12 cellular contexts compared by ENCODE assay signal in the genomic region with DNA sequence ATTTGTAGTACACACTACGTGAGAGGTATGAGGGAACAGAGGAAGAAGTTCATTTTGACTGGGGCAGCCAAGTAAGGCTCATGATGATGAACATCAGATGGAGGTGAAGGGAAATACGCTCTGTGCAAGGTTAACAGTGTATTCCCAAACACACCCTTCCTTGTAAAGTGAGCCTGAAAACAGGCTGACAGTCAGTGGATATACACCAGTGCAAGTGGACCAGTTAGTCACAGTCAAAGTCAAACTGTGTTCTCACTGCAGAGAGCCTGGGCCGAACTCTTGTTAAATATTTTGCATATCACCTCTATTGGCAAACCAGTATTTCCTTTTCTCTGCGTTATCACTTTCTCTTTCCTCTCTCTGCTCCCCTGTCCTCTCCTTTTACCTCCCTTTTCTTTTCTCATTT. TPM values are rescaled to one million over a fixed set of nuclear protein-coding genes. Genes with fewer than 3 reads are reported as not detected.
A peak's percentile ranks its signal among the peaks of the same experiment; 100 is the strongest.
DNase-seq lines count a peak whose midpoint lies in the region; ATAC-seq and TF ChIP-seq lines count a peak whose summit lies in the region.
"Had no signal": no experiment of that assay in that cellular context is flagged by ENCODE, and none has a peak within 500 bp of the region (broad histone marks: within the 10 kb centered on the region; RNA-seq: fewer than 3 reads in every experiment).

No MANE protein-coding gene starts in this region.

- H3F3A ChIP-seq in SU-DHL-6 (ENCODE audit: insufficient read depth) = peaks cover 17% of the 10 kb centered on the region

- no peak overlapping the region for H3K9ac ChIP-seq in SU-DHL-6 (ENCODE audit: low read length)

- H4K20me1 ChIP-seq in SU-DHL-6 (ENCODE audit: low read depth, low read length) = no peaks in the 10 kb centered on the region

- H3K27ac ChIP-seq in SU-DHL-6 (ENCODE audit: low read depth, low read length) (no peak overlapping the region), vagina (no peak overlapping the region)
- H3K27ac ChIP-seq: suprapubic skin had no signal

- no peaks in the 10 kb centered on the region for H3K27me3 ChIP-seq in SU-DHL-6 (ENCODE audit: low read length)
- H3K27me3 ChIP-seq in vagina = no peaks in the 10 kb centered on the region
- H3K27me3 ChIP-seq: suprapubic skin had no signal

- H3K36me3 Mint-ChIP-seq in activated naive CD4-positive, alpha-beta T cell treated with anti-CD3 and anti-CD28 coated beads, Interleukin-2, amount 10 ng/mL, durations not matched to agents 7 days and 5 days = peaks cover 12% of the 10 kb centered on the region
- no peaks in the 10 kb centered on the region for H3K36me3 Mint-ChIP-seq in stimulated activated naive CD8-positive, alpha-beta T cell treated with anti-CD3 and anti-CD28 coated beads, Interleukin-15, Interleukin-2, amounts not matched to agents 100 ng/mL and 50 ng/mL, for 24 hours (ENCODE audit: low read depth)

- no peaks in the 10 kb centered on the region for H3K9me2 ChIP-seq in SU-DHL-6 (replicated peaks; ENCODE audit: insufficient read depth, low read length)

- peaks cover 35% of the 10 kb centered on the region for H3K4me1 Mint-ChIP-seq in activated naive CD4-positive, alpha-beta T cell treated with anti-CD3 and anti-CD28 coated beads, Interleukin-2, amount 10 ng/mL, durations not matched to agents 7 days and 5 days
- peaks cover 21% of the 10 kb centered on the region for H3K4me1 Mint-ChIP-seq in stimulated activated naive CD8-positive, alpha-beta T cell treated with anti-CD3 and anti-CD28 coated beads, Interleukin-15, Interleukin-2, amounts not matched to agents 100 ng/mL and 50 ng/mL, for 24 hours (ENCODE audit: low read depth)

- DNase-seq in activated naive CD4-positive, alpha-beta T cell treated with anti-CD3 and anti-CD28 coated beads, Interleukin-2, amount 10 ng/mL, durations not matched to agents 7 days and 5 days = no peak
- DNase-seq in activated naive CD4-positive, alpha-beta T cell (lab: John Stamatoyannopoulos, UW) = no peak
- DNase-seq in vagina (ENCODE audit: extremely low spot score in 2 of 2) (no peak), cardiac septum (ENCODE audit: low spot score) (no peak)
- no peak for DNase-seq in stimulated activated CD4-positive, alpha-beta T cell treated with anti-CD3 and anti-CD28 coated beads, Interleukin-12 subunit alpha, Interleukin-12 subunit beta, amount 100 ng/mL, for 4 hours
- DNase-seq: H9 had no signal

- intact Hi-C loops in vagina (cut with DNase I) = no loop called here
- intact Hi-C loops in cardiac septum (cut with DNase I) = no loop called here

- no peak overlapping the region for H2AFZ ChIP-seq in SU-DHL-6 (ENCODE audit: low read depth, low read length, severe bottlenecking)

- H3K4me2 ChIP-seq in SU-DHL-6 (ENCODE audit: low read depth, low read length, poor library complexity, severe bottlenecking) = peak overlapping the region; percentile 50

- peak overlapping the region; percentile 32 for H3K4me3 Mint-ChIP-seq in activated naive CD4-positive, alpha-beta T cell treated with anti-CD3 and anti-CD28 coated beads, Interleukin-2, amount 10 ng/mL, durations not matched to agents 7 days and 5 days
- H3K4me3 Mint-ChIP-seq in stimulated activated naive CD8-positive, alpha-beta T cell treated with anti-CD3 and anti-CD28 coated beads, Interleukin-15, Interleukin-2, amounts not matched to agents 100 ng/mL and 50 ng/mL, for 24 hours = peak overlapping the region; percentile 61
- H3K4me3 Mint-ChIP-seq: dendritic cell treated with granulocyte-macrophage colony-stimulating factor and Interleukin-4, amounts not matched to agents 40 ng/mL and 50 ng/mL, for 4 days; H9 had no signal

- TF ChIP-seq CTCF in SU-DHL-6 (IDR thresholded peaks at IDR 0.05; ENCODE audit: insufficient read depth, low read length, poor library complexity, severe bottlenecking) = no peak
- no peak for TF ChIP-seq CTCF in vagina (IDR thresholded peaks at IDR 0.05)

- CTCF ChIA-PET in activated naive CD4-positive, alpha-beta T cell treated with anti-CD3 and anti-CD28 coated beads, Interleukin-2, amount 10 ng/mL, durations not matched to agents 7 days and 5 days (lab: Charles Lee) = no interaction called here

- H3K9me3 Mint-ChIP-seq in activated naive CD4-positive, alpha-beta T cell treated with anti-CD3 and anti-CD28 coated beads, Interleukin-2, amount 10 ng/mL, durations not matched to agents 7 days and 5 days = peaks cover 5% of the 10 kb centered on the region
- no peaks in the 10 kb centered on the region for H3K9me3 Mint-ChIP-seq in stimulated activated naive CD8-positive, alpha-beta T cell treated with anti-CD3 and anti-CD28 coated beads, Interleukin-15, Interleukin-2, amounts not matched to agents 100 ng/mL and 50 ng/mL, for 24 hours
- H3K9me3 Mint-ChIP-seq: H9 had no signal

- peaks cover 9% of the 10 kb centered on the region for H3K27me3 Mint-ChIP-seq in activated naive CD4-positive, alpha-beta T cell treated with anti-CD3 and anti-CD28 coated beads, Interleukin-2, amount 10 ng/mL, durations not matched to agents 7 days and 5 days
- no peaks in the 10 kb centered on the region for H3K27me3 Mint-ChIP-seq in stimulated activated naive CD8-positive, alpha-beta T cell treated with anti-CD3 and anti-CD28 coated beads, Interleukin-15, Interleukin-2, amounts not matched to agents 100 ng/mL and 50 ng/mL, for 24 hours
- H3K27me3 Mint-ChIP-seq: dendritic cell treated with granulocyte-macrophage colony-stimulating factor and Interleukin-4, amounts not matched to agents 40 ng/mL and 50 ng/mL, for 4 days had no signal

- no peaks in the 10 kb centered on the region for H3K36me3 ChIP-seq in SU-DHL-6 (ENCODE audit: low read length)
- no peaks in the 10 kb centered on the region for H3K36me3 ChIP-seq in vagina
- H3K36me3 ChIP-seq: suprapubic skin had no signal

- H3K9me3 ChIP-seq in SU-DHL-6 (ENCODE audit: insufficient read depth, low read length) (no peaks in the 10 kb centered on the region), vagina (no peaks in the 10 kb centered on the region)
- H3K9me3 ChIP-seq: suprapubic skin had no signal

- TF ChIP-seq POLR2A in vagina (IDR thresholded peaks at IDR 0.05) = no peak

- no peaks in the 10 kb centered on the region for H3K79me2 ChIP-seq in SU-DHL-6 (ENCODE audit: insufficient read depth, low read length)

- H3K27ac Mint-ChIP-seq in activated naive CD4-positive, alpha-beta T cell treated with anti-CD3 and anti-CD28 coated beads, Interleukin-2, amount 10 ng/mL, durations not matched to agents 7 days and 5 days = peak overlapping the region; percentile 84
- peak overlapping the region; percentile 78 for H3K27ac Mint-ChIP-seq in stimulated activated naive CD8-positive, alpha-beta T cell treated with anti-CD3 and anti-CD28 coated beads, Interleukin-15, Interleukin-2, amounts not matched to agents 100 ng/mL and 50 ng/mL, for 24 hours
- H3K27ac Mint-ChIP-seq: dendritic cell treated with granulocyte-macrophage colony-stimulating factor and Interleukin-4, amounts not matched to agents 40 ng/mL and 50 ng/mL, for 4 days; H9 had no signal

- no peaks in the 10 kb centered on the region for H3K4me1 ChIP-seq in vagina
- H3K4me1 ChIP-seq: suprapubic skin had no signal

- ATAC-seq in HG02885 (IDR thresholded peaks at IDR 0.05; ENCODE audit: poor library complexity, unreplicated experiment) = peak; percentile 88

- no peak overlapping the region for H3K4me3 ChIP-seq in SU-DHL-6 (ENCODE audit: insufficient read depth, low read length, poor library complexity, severe bottlenecking)
- no peak overlapping the region for H3K4me3 ChIP-seq in vagina
- H3K4me3 ChIP-seq: suprapubic skin had no signal

RNA-seq across cellular contexts. Expression of a gene that starts 23.4 kb away (rescaled TPM):
- total RNA-seq in vagina (2.9 TPM), cardiac septum (0.78 TPM)
- total RNA-seq: kidney epithelial cell had no signal
